ENCODE assay signal across 13 cellular contexts in genomic region chrX:74343327-74343969, GRCh38. TPM values are rescaled to one million over a fixed set of nuclear protein-coding genes. Genes with fewer than 3 reads are reported as not detected.
DNase-seq lines count a peak whose midpoint lies in the region; ATAC-seq and TF ChIP-seq lines count a peak whose summit lies in the region.
"Had no signal": no experiment of that assay in that cellular context is flagged by ENCODE, and none has a peak within 500 bp of the region (broad histone marks: within the 10 kb centered on the region; RNA-seq: fewer than 3 reads in every experiment).

No MANE protein-coding gene starts in this region.

- H3K36me3 ChIP-seq in HEK293 (ENCODE audit: control insufficient read depth in 2 of 2, insufficient read depth in 1 of 2, low read length in 2 of 2) (no peaks in the 10 kb centered on the region), PC-3 (ENCODE audit: low read depth, low read length) (no peaks in the 10 kb centered on the region)
- H3K36me3 ChIP-seq in CD8-positive, alpha-beta memory T cell (ENCODE audit: insufficient read depth, low read length) = no peaks in the 10 kb centered on the region
- H3K36me3 ChIP-seq: neutrophil had no signal

- no peaks in the 10 kb centered on the region for H3K9me2 ChIP-seq in PC-3 (replicated peaks; ENCODE audit: low read length)

- H3K79me2 ChIP-seq in PC-3 (ENCODE audit: low read length) = no peaks in the 10 kb centered on the region

- H3K27ac ChIP-seq in HEK293 (ENCODE audit: extremely low read depth, low read depth, low read length) (0 out of 2 replicates have a peak overlapping the region, but pooled peaks have one; percentile 18), PC-3 (ENCODE audit: low read length) (peak overlapping the region; percentile 89)
- H3K27ac ChIP-seq in CD8-positive, alpha-beta memory T cell (ENCODE audit: low read depth, low read length) = no peak overlapping the region
- H3K27ac ChIP-seq: C4-2B, neutrophil had no signal

- no peak overlapping the region for H2AFZ ChIP-seq in PC-3 (ENCODE audit: low read length)

- H3K9me3 Mint-ChIP-seq in CD8-positive, alpha-beta memory T cell = no peaks in the 10 kb centered on the region
- H3K9me3 Mint-ChIP-seq: T-helper 2 cell treated with Interferon-gamma antibody and Interleukin-4, amounts not matched to agents 5 μg/mL and 100 μg/mL, for 36 hours had no signal

- H4K20me1 ChIP-seq in PC-3 (ENCODE audit: low read length) = no peaks in the 10 kb centered on the region

- ATAC-seq in PC-3 = no peak
- ATAC-seq in left colon = peak; percentile 15
- ATAC-seq in GM21737 (IDR thresholded peaks at IDR 0.05; ENCODE audit: unreplicated experiment) = no peak
- ATAC-seq in sciatic nerve = no peak

- H3K27ac Mint-ChIP-seq in CD8-positive, alpha-beta memory T cell = no peak overlapping the region
- H3K27ac Mint-ChIP-seq: T-helper 2 cell treated with Interferon-gamma antibody and Interleukin-4, amounts not matched to agents 5 μg/mL and 100 μg/mL, for 36 hours had no signal

- H3K27me3 Mint-ChIP-seq in CD8-positive, alpha-beta memory T cell = peaks cover 9 to 21% of the 10 kb centered on the region in 2 donors

- peaks cover 4% of the 10 kb centered on the region for H3F3A ChIP-seq in PC-3 (ENCODE audit: low read length, unreplicated experiment)

- CTCF ChIA-PET in HEK293 (lab: Yijun Ruan, JAX) = interaction anchor here (0.5 to 2.6 kb wide), 20 partner anchors 13 to 735 kb away, joined by 3 to 20 read pairs (median 3); no protein-coding TSS in a partner anchor
- CTCF ChIA-PET in PC-3 (lab: Charles Lee) = interaction anchor here (0.5 to 0.6 kb wide), 2 partner anchors 209 to 364 kb away, joined by 3 to 6 read pairs; no protein-coding TSS in a partner anchor
- CTCF ChIA-PET in CD8-positive, alpha-beta memory T cell (lab: Charles Lee) = interaction anchor here (1.4 to 2.0 kb wide), 3 partner anchors 11 to 488 kb away, joined by 3 to 6 read pairs (median 5); no protein-coding TSS in a partner anchor

- intact Hi-C loops in PC-3 (cut with micrococcal nuclease) (loop anchor here (5.0 kb wide), 1 partner anchor 111 kb away; no protein-coding TSS in a partner anchor), left colon (cut with DNase I, micrococcal nuclease) (loop anchor here in 1 of 2 donors (10.0 kb wide), 1 partner anchor 489 kb away; the partner anchor contains the start of gene XIST), sciatic nerve (cut with DNase I) (no loop called here)

- H3K4me3 Mint-ChIP-seq in CD8-positive, alpha-beta memory T cell = no peak overlapping the region
- H3K4me3 Mint-ChIP-seq: T-helper 2 cell treated with Interferon-gamma antibody and Interleukin-4, amounts not matched to agents 5 μg/mL and 100 μg/mL, for 36 hours had no signal

- TF ChIP-seq CTCF in HEK293 (tag by site-specific recombination; IDR thresholded peaks at IDR 0.05) = no peak
- no peak for TF ChIP-seq CTCF in PC-3 (conservative IDR thresholded peaks at IDR 0.05; ENCODE audit: low read depth, low read length)

- POLR2A ChIA-PET in HEK293 (lab: Yijun Ruan, JAX) (interaction anchor here (1.0 kb wide), 1 partner anchor 51 kb away, joined by 4 read pairs; no protein-coding TSS in a partner anchor), PC-3 (lab: Charles Lee; ENCODE audit: unreplicated experiment) (interaction anchor here (0.5 kb wide), 1 partner anchor 51 kb away, joined by 12 read pairs; no protein-coding TSS in a partner anchor)
- POLR2A ChIA-PET in CD8-positive, alpha-beta memory T cell (lab: Charles Lee) = no interaction called here

- no peak overlapping the region for H3K4me3 ChIP-seq in HEK293 (ENCODE audit: low read depth, low read length)
- peak overlapping the region; percentile 15; the same call in 1 of the 2 replicates for H3K4me3 ChIP-seq in PC-3 (ENCODE audit: low read length)
- no peak overlapping the region for H3K4me3 ChIP-seq in CD8-positive, alpha-beta memory T cell (ENCODE audit: low read length)

- no peaks in the 10 kb centered on the region for H3K4me1 Mint-ChIP-seq in CD8-positive, alpha-beta memory T cell

- H3K36me3 Mint-ChIP-seq in CD8-positive, alpha-beta memory T cell = no peaks in the 10 kb centered on the region

- H3K9me3 ChIP-seq in HEK293 (ENCODE audit: control insufficient read depth, insufficient read depth, low read depth, low read length) = no peaks in the 10 kb centered on the region; the same call in 1 of the 2 replicates
- no peaks in the 10 kb centered on the region for H3K9me3 ChIP-seq in PC-3 (ENCODE audit: low read length)
- no peaks in the 10 kb centered on the region for H3K9me3 ChIP-seq in CD8-positive, alpha-beta memory T cell (ENCODE audit: low read length)
- H3K9me3 ChIP-seq: neutrophil had no signal

- H3K4me2 ChIP-seq in PC-3 (ENCODE audit: low read length) = peak overlapping the region; percentile 58

- peak overlapping the region; percentile 39; the same call in 1 of the 2 replicates for H3K9ac ChIP-seq in PC-3 (ENCODE audit: low read length)

- BruUV-seq in PC-3 (replicated peaks; lab: Mats Ljungman, UMichigan) = no TSS peak

- peak; percentile 26 for DNase-seq in GDM1 (lab: John Stamatoyannopoulos, UW)
- DNase-seq in PC-3 = no peak
- DNase-seq in left colon = no peak
- DNase-seq in stimulated activated CD4-positive, alpha-beta T cell treated with anti-CD3 and anti-CD28 coated beads, Interleukin-2, amount 100 ng/mL, for 48 hours = no peak
- no peak for DNase-seq in sciatic nerve (ENCODE audit: low spot score)
- DNase-seq in CD8-positive, alpha-beta memory T cell = no peak

- H3K4me1 ChIP-seq in HEK293 (ENCODE audit: control insufficient read depth, insufficient read depth, low read length) = no peaks in the 10 kb centered on the region
- peaks cover 8% of the 10 kb centered on the region for H3K4me1 ChIP-seq in PC-3 (ENCODE audit: insufficient read depth, low read length)
- no peaks in the 10 kb centered on the region for H3K4me1 ChIP-seq in CD8-positive, alpha-beta memory T cell (ENCODE audit: insufficient read depth, low read length)

- no peaks in the 10 kb centered on the region for H3K27me3 ChIP-seq in PC-3 (ENCODE audit: low read length)
- no peaks in the 10 kb centered on the region for H3K27me3 ChIP-seq in CD8-positive, alpha-beta memory T cell (ENCODE audit: insufficient read depth, low read length, poor library complexity, severe bottlenecking)
- H3K27me3 ChIP-seq: neutrophil had no signal

TF ChIP-seq in HEK293, 187 proteins besides CTCF, POLR2A, EP300 and RAD21:
- TF ChIP-seq REPIN1 (tag by site-specific recombination; IDR thresholded peaks at IDR 0.05; ENCODE audit: low read depth) = no peak
- TF ChIP-seq ZNF221 (tag by site-specific recombination; IDR thresholded peaks at IDR 0.05; ENCODE audit: borderline replicate concordance) = no peak
- TF ChIP-seq GLIS2 (tag by site-specific recombination; IDR thresholded peaks at IDR 0.05) = no peak
- TF ChIP-seq ZNF707 (tag by site-specific recombination; IDR thresholded peaks at IDR 0.05) = no peak
- TF ChIP-seq ZNF404 (tag by site-specific recombination; IDR thresholded peaks at IDR 0.05) = no peak
- TF ChIP-seq ZNF133 (tag by site-specific recombination; IDR thresholded peaks at IDR 0.05) = no peak
- no peak for TF ChIP-seq ZNF658 (tag by site-specific recombination; IDR thresholded peaks at IDR 0.05)
- no peak for TF ChIP-seq ZFP69B (tag by site-specific recombination; IDR thresholded peaks at IDR 0.05)
- TF ChIP-seq ZFP37 (tag by site-specific recombination; IDR thresholded peaks at IDR 0.05) = no peak
- no peak for TF ChIP-seq ZNF114 (tag by site-specific recombination; IDR thresholded peaks at IDR 0.05)
- TF ChIP-seq ZNF19 (tag by site-specific recombination; IDR thresholded peaks at IDR 0.05; ENCODE audit: low read depth) = no peak
- no peak for TF ChIP-seq ZBTB8A (tag by site-specific recombination; IDR thresholded peaks at IDR 0.05)
- TF ChIP-seq ZNF24 (tag by site-specific recombination; IDR thresholded peaks at IDR 0.05) = no peak
- TF ChIP-seq, protein P1, sequence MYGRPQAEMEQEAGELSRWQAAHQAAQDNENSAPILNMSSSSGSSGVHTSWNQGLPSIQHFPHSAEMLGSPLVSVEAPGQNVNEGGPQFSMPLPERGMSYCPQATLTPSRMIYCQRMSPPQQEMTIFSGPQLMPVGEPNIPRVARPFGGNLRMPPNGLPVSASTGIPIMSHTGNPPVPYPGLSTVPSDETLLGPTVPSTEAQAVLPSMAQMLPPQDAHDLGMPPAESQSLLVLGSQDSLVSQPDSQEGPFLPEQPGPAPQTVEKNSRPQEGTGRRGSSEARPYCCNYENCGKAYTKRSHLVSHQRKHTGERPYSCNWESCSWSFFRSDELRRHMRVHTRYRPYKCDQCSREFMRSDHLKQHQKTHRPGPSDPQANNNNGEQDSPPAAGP (tag by site-specific recombination; IDR thresholded peaks at IDR 0.05) = no peak
- TF ChIP-seq ZNF621 (tag by site-specific recombination; IDR thresholded peaks at IDR 0.05) = no peak
- TF ChIP-seq BCL11A (tag by site-specific recombination; IDR thresholded peaks at IDR 0.05; ENCODE audit: low read depth) = no peak
- TF ChIP-seq, protein P2, sequence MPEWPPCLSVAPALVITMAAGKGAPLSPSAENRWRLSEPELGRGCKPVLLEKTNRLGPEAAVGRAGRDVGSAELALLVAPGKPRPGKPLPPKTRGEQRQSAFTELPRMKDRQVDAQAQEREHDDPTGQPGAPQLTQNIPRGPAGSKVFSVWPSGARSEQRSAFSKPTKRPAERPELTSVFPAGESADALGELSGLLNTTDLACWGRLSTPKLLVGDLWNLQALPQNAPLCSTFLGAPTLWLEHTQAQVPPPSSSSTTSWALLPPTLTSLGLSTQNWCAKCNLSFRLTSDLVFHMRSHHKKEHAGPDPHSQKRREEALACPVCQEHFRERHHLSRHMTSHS (tag by site-specific recombination; IDR thresholded peaks at IDR 0.05) = no peak
- no peak for TF ChIP-seq PRDM1 (tag by site-specific recombination; IDR thresholded peaks at IDR 0.05)
- TF ChIP-seq ZNF239 (tag by site-specific recombination; IDR thresholded peaks at IDR 0.05) = no peak
TF ChIP-seq in HEK293: peak in this region for 0.

RNA-seq across cellular contexts. Expression of gene ZCCHC13, which starts 39.5 kb away (rescaled TPM):
- not detected in 2 replicates for total RNA-seq in PC-3 (2014; rRNA removed)
- total RNA-seq in left colon = not detected
- not detected for total RNA-seq in sciatic nerve
- not detected for total RNA-seq in CD8-positive, alpha-beta memory T cell
- not detected for polyA plus RNA-seq in CD8-positive, alpha-beta memory T cell
- total RNA-seq: IMR-90, left lobe of liver had no signal
- polyA plus RNA-seq: IMR-90 had no signal
